Comparison of ENCODE assay signal across 16 cellular contexts in genomic region chr12:91662021-91662420, GRCh38.
DNase-seq lines count a peak whose midpoint lies in the region; ATAC-seq and TF ChIP-seq lines count a peak whose summit lies in the region.
"Had no signal": no experiment of that assay in that cellular context is flagged by ENCODE, and none has a peak within 500 bp of the region (broad histone marks: within the 10 kb centered on the region; RNA-seq: fewer than 3 reads in every experiment).

No MANE protein-coding gene starts in this region.

- no peaks in the 10 kb centered on the region for H3K27me3 ChIP-seq in neuronal stem cell (ENCODE audit: control insufficient read depth in 3 of 3, insufficient read depth in 3 of 3, low read depth in 1 of 3, low read length in 3 of 3)

- no peak overlapping the region for H3K4me2 ChIP-seq in neuronal stem cell (ENCODE audit: insufficient read depth, low read length, poor library complexity, severe bottlenecking)
- H3K4me2 ChIP-seq: A549 had no signal

- WGBS in neuronal stem cell (ENCODE audit: extremely low coverage in 2 of 2, insufficient read length in 2 of 2, insufficient replicate concordance in 1 of 2), 2 donors: no CpG with 5 or more reads among the region's 1 CpG

- TF ChIP-seq CTCF in astrocyte of the spinal cord (IDR thresholded peaks at IDR 0.05; ENCODE audit: low read depth, low read length) (no peak), fibroblast of pulmonary artery (IDR thresholded peaks at IDR 0.05; ENCODE audit: low read length, missing control alignments) (no peak), coronary artery (IDR thresholded peaks at IDR 0.05) (no peak)

- in situ Hi-C loops in astrocyte of the spinal cord (cut with HindIII; ENCODE audit: low sequenced_read_pairs): no loop called here

- no peaks in the 10 kb centered on the region for H3K36me3 ChIP-seq in neuronal stem cell (replicated peaks in 1 of 2; ENCODE audit: control insufficient read depth in 2 of 2, insufficient read depth in 2 of 2, low read length in 2 of 2)

- H3K27ac ChIP-seq in neuronal stem cell (replicated peaks; ENCODE audit: low read length) (no peak overlapping the region), coronary artery (no peak overlapping the region)
- H3K27ac ChIP-seq: A549, HL-60 had no signal

- H2BK5ac ChIP-seq in neuronal stem cell (ENCODE audit: low read length): no peak overlapping the region

- peak; percentile 6 for DNase-seq in GM04503 (ENCODE audit: low read depth)
- DNase-seq in astrocyte of the spinal cord (ENCODE audit: low read depth, low spot score): peak; percentile 18
- peak; percentile 17 for DNase-seq in fibroblast of pulmonary artery (ENCODE audit: low read depth)
- no peak for DNase-seq in neuronal stem cell (ENCODE audit: low spot score)
- no peak for DNase-seq in HEK293T (ENCODE audit: extremely low spot score)
- no peak for DNase-seq in GOT3 (lab: John Stamatoyannopoulos, UW)
- DNase-seq in coronary artery (ENCODE audit: low spot score): no peak
- DNase-seq: AML-193; CD4-positive, alpha-beta memory T cell; DMS79; HFFc6; KBM-7; NCI-H1694 had no signal

- H3K4me1 ChIP-seq in neuronal stem cell (ENCODE audit: control insufficient read depth in 2 of 2, insufficient read depth in 1 of 2, low read depth in 1 of 2, low read length in 2 of 2): peaks cover 0 to 16% of the 10 kb centered on the region in 2 donors
- H3K4me1 ChIP-seq: A549 had no signal

- H3K14ac ChIP-seq in neuronal stem cell (ENCODE audit: low read length): no peak overlapping the region

- no peak overlapping the region for H2BK12ac ChIP-seq in neuronal stem cell (ENCODE audit: low read length)

- ATAC-seq in GM19463 (IDR thresholded peaks at IDR 0.05; ENCODE audit: unreplicated experiment): no peak
- ATAC-seq: A549 had no signal

- no peak overlapping the region for H4K91ac ChIP-seq in neuronal stem cell (ENCODE audit: low read depth, low read length, poor library complexity)

- no peaks in the 10 kb centered on the region for H3K9me3 ChIP-seq in neuronal stem cell (replicated peaks in 1 of 2; ENCODE audit: control insufficient read depth in 2 of 2, insufficient read depth in 1 of 2, low read depth in 1 of 2, low read length in 2 of 2)
- H3K9me3 ChIP-seq: A549 had no signal

- H3K9ac ChIP-seq in neuronal stem cell (ENCODE audit: low read depth, low read length, poor library complexity): no peak overlapping the region

- peak overlapping the region; percentile 62 for H2AFZ ChIP-seq in neuronal stem cell (ENCODE audit: low read length)

- H4K8ac ChIP-seq in neuronal stem cell (ENCODE audit: low read depth, low read length): no peak overlapping the region

- no peak overlapping the region for H3K4ac ChIP-seq in neuronal stem cell (ENCODE audit: low read length)

- H3K18ac ChIP-seq in neuronal stem cell (ENCODE audit: low read length): no peak overlapping the region

- no peak overlapping the region for H2AK5ac ChIP-seq in neuronal stem cell (ENCODE audit: low read depth, low read length)

- no peak overlapping the region for H3K23ac ChIP-seq in neuronal stem cell (ENCODE audit: low read depth, low read length, poor library complexity)

- CTCF ChIA-PET in HEK293T (lab: Yijun Ruan, JAX): no interaction called here

- no peak overlapping the region for H2BK120ac ChIP-seq in neuronal stem cell (ENCODE audit: low read depth, low read length)

- no peak overlapping the region for H2BK15ac ChIP-seq in neuronal stem cell (ENCODE audit: low read length)

- POLR2A ChIA-PET in HEK293T (lab: Yijun Ruan, JAX): no interaction called here

- H3K79me1 ChIP-seq in neuronal stem cell (ENCODE audit: low read depth, low read length): no peaks in the 10 kb centered on the region

- H3K4me3 ChIP-seq in astrocyte of the spinal cord (ENCODE audit: low read depth, low read length) (no peak overlapping the region), fibroblast of pulmonary artery (replicated peaks; ENCODE audit: low read depth, low read length) (no peak overlapping the region), neuronal stem cell (ENCODE audit: low read length in 2 of 2) (no peak overlapping the region), coronary artery (no peak overlapping the region)
- H3K4me3 ChIP-seq: A549 had no signal

TF ChIP-seq in HEK293T, 16 proteins besides CTCF, POLR2A, EP300 and RAD21:
- TF ChIP-seq ELF4 (IDR thresholded peaks at IDR 0.05) (no peak), HDGF (IDR thresholded peaks at IDR 0.05; ENCODE audit: borderline replicate concordance) (no peak), L3MBTL2 (conservative IDR thresholded peaks at IDR 0.05) (no peak), SP1 (IDR thresholded peaks at IDR 0.05) (no peak), ZNF384 (IDR thresholded peaks at IDR 0.05) (no peak), NFRKB (IDR thresholded peaks at IDR 0.05) (no peak), TARDBP (IDR thresholded peaks at IDR 0.05) (no peak), FOXA1 (IDR thresholded peaks at IDR 0.05) (no peak), CTBP1 (IDR thresholded peaks at IDR 0.05; ENCODE audit: borderline replicate concordance) (no peak), PKNOX1 (IDR thresholded peaks at IDR 0.05) (no peak), SUZ12 (IDR thresholded peaks at IDR 0.05) (no peak), FOXM1 (IDR thresholded peaks at IDR 0.05; ENCODE audit: borderline replicate concordance) (no peak), LEF1 (IDR thresholded peaks at IDR 0.05; ENCODE audit: borderline replicate concordance) (no peak), ARNT (IDR thresholded peaks at IDR 0.05) (no peak), FOXK2 (IDR thresholded peaks at IDR 0.05) (no peak), BHLHE40 (IDR thresholded peaks at IDR 0.05; ENCODE audit: borderline replicate concordance) (no peak)

Comparison
In these comparisons a context has a peak if more than half of its experiments do, and no peak if none do; other contexts are left out.
1. DNase-seq: peak in GM04503 (single experiment), astrocyte of the spinal cord (single experiment) and fibroblast of pulmonary artery (single experiment); none in neuronal stem cell (single experiment), HEK293T (single experiment), GOT3 (single experiment) and coronary artery (single experiment).